In genomic region chr10:21406595-21407218, GRCh38 we compare ENCODE assay signal across 10 cellular contexts.
A peak's percentile ranks its signal among the peaks of the same experiment; 100 is the strongest.
DNase-seq lines count a peak whose midpoint lies in the region; ATAC-seq and TF ChIP-seq lines count a peak whose summit lies in the region.
"Had no signal": no experiment of that assay in that cellular context is flagged by ENCODE, and none has a peak within 500 bp of the region (broad histone marks: within the 10 kb centered on the region; RNA-seq: fewer than 3 reads in every experiment).

No MANE protein-coding gene starts in this region.

- BruUV-seq in Panc1 (replicated peaks; lab: Mats Ljungman, UMichigan) = no TSS peak

- no peaks in the 10 kb centered on the region for H3K9me3 Mint-ChIP-seq in chondrocyte (ENCODE audit: low read depth)
- no peaks in the 10 kb centered on the region for H3K9me3 Mint-ChIP-seq in stimulated activated naive CD8-positive, alpha-beta T cell treated with anti-CD3 and anti-CD28 coated beads, Interleukin-15, amount 100 ng/mL, for 72 hours

- no peak overlapping the region for H3K4me3 Mint-ChIP-seq in chondrocyte (ENCODE audit: unreplicated experiment)
- H3K4me3 Mint-ChIP-seq in stimulated activated naive CD8-positive, alpha-beta T cell treated with anti-CD3 and anti-CD28 coated beads, Interleukin-15, amount 100 ng/mL, for 72 hours = peak overlapping the region in 1 of 2 donors; percentile 5

- intact Hi-C loops in Panc1 (cut with micrococcal nuclease; ENCODE audit: unreplicated experiment) = no loop called here
- intact Hi-C loops in dorsolateral prefrontal cortex (cut with DNase I) = no loop called here
- intact Hi-C loops in vagina (cut with DNase I) = no loop called here

- peak overlapping the region; percentile 86 for H3K27ac Mint-ChIP-seq in chondrocyte (ENCODE audit: unreplicated experiment)
- H3K27ac Mint-ChIP-seq in stimulated activated naive CD8-positive, alpha-beta T cell treated with anti-CD3 and anti-CD28 coated beads, Interleukin-15, amount 100 ng/mL, for 72 hours = peak overlapping the region; percentile 28 to 37

- no peak overlapping the region for H3K4me3 ChIP-seq in Panc1 (ENCODE audit: low read depth in 2 of 2, low read length in 2 of 2)
- no peak overlapping the region for H3K4me3 ChIP-seq in dorsolateral prefrontal cortex
- no peak overlapping the region for H3K4me3 ChIP-seq in vagina

- peak overlapping the region; percentile 79 for H3K27ac ChIP-seq in Panc1 (ENCODE audit: low read length)
- peak overlapping the region in 5 of 59 donors; percentile 6 to 35 (median 18) for H3K27ac ChIP-seq in dorsolateral prefrontal cortex
- no peak overlapping the region for H3K27ac ChIP-seq in vagina

- in situ Hi-C loops in Panc1 (cut with HindIII; ENCODE audit: low pct_unique_long_range_greater_than_20kb, low sequenced_read_pairs) = no loop called here

- no peak for TF ChIP-seq POLR2A in vagina (IDR thresholded peaks at IDR 0.05)

- peak; percentile 35 for DNase-seq in stimulated activated CD4-positive, alpha-beta T cell treated with anti-CD3 and anti-CD28 coated beads, Interleukin-15, amount 100 ng/mL, for 24 hours
- DNase-seq in stimulated activated CD4-positive, alpha-beta T cell treated with anti-CD3 and anti-CD28 coated beads, Interleukin-1b, Interleukin-23, amount 100 ng/mL, for 48 hours = no peak
- DNase-seq in Panc1 (ENCODE audit: low read depth, low spot score) = no peak
- DNase-seq in chondrocyte (ENCODE audit: low spot score) = no peak
- no peak for DNase-seq in stimulated activated naive CD8-positive, alpha-beta T cell treated with anti-CD3 and anti-CD28 coated beads, Interleukin-15, amount 100 ng/mL, for 72 hours
- DNase-seq in dorsolateral prefrontal cortex = no peak
- DNase-seq in vagina (ENCODE audit: extremely low spot score in 2 of 2) = no peak
- DNase-seq: C1 segment of cervical spinal cord had no signal

- CTCF ChIA-PET in Panc1 (lab: Charles Lee) = no interaction called here

- H3K36me3 ChIP-seq in Panc1 (ENCODE audit: control insufficient read depth, insufficient read depth, low read length) = no peaks in the 10 kb centered on the region
- no peaks in the 10 kb centered on the region for H3K36me3 ChIP-seq in vagina

- peaks cover 27% of the 10 kb centered on the region for H3K4me1 Mint-ChIP-seq in chondrocyte (ENCODE audit: low read depth)
- peaks cover 15% of the 10 kb centered on the region for H3K4me1 Mint-ChIP-seq in stimulated activated naive CD8-positive, alpha-beta T cell treated with anti-CD3 and anti-CD28 coated beads, Interleukin-15, amount 100 ng/mL, for 72 hours

- H3K9me3 ChIP-seq in Panc1 (ENCODE audit: control insufficient read depth, insufficient read depth, low read depth, low read length) = no peaks in the 10 kb centered on the region
- H3K9me3 ChIP-seq in vagina = no peaks in the 10 kb centered on the region

- TF ChIP-seq CTCF in Panc1 (IDR thresholded peaks at IDR 0.05) (no peak), chondrocyte (IDR thresholded peaks at IDR 0.05) (no peak), dorsolateral prefrontal cortex (IDR thresholded peaks at IDR 0.05 in 54 of 56, conservative IDR thresholded peaks at IDR 0.05 in 2 of 56; ENCODE audit: low read depth in 1 of 56, partially characterized antibody in 56 of 56) (no peak), vagina (IDR thresholded peaks at IDR 0.05) (no peak)

- H3K27me3 ChIP-seq in Panc1 (ENCODE audit: control insufficient read depth, insufficient read depth, low read length) (no peaks in the 10 kb centered on the region), dorsolateral prefrontal cortex (no peaks in the 10 kb centered on the region), vagina (no peaks in the 10 kb centered on the region)

- H3K4me1 ChIP-seq in Panc1 (ENCODE audit: control insufficient read depth, insufficient read depth, low read length) (peaks cover 9% of the 10 kb centered on the region; the same call in 1 of the 2 replicates), vagina (peaks cover 15% of the 10 kb centered on the region)

- ATAC-seq in Panc1 = no peak
- peak; percentile 75 for ATAC-seq in stimulated activated naive CD8-positive, alpha-beta T cell treated with anti-CD3 and anti-CD28 coated beads, Interleukin-15, amount 100 ng/mL, for 72 hours
- ATAC-seq in HG03457 (IDR thresholded peaks at IDR 0.05; ENCODE audit: unreplicated experiment) = no peak
- ATAC-seq: HepG2 had no signal

- POLR2A ChIA-PET in Panc1 (lab: Charles Lee) = no interaction called here

- no peaks in the 10 kb centered on the region for H3K27me3 Mint-ChIP-seq in chondrocyte (ENCODE audit: low read depth)
- H3K27me3 Mint-ChIP-seq in stimulated activated naive CD8-positive, alpha-beta T cell treated with anti-CD3 and anti-CD28 coated beads, Interleukin-15, amount 100 ng/mL, for 72 hours = no peaks in the 10 kb centered on the region

- no peaks in the 10 kb centered on the region for H3K36me3 Mint-ChIP-seq in chondrocyte (ENCODE audit: low read depth)
